ENCODE assay signal across 1 cellular context in the genomic region with DNA sequence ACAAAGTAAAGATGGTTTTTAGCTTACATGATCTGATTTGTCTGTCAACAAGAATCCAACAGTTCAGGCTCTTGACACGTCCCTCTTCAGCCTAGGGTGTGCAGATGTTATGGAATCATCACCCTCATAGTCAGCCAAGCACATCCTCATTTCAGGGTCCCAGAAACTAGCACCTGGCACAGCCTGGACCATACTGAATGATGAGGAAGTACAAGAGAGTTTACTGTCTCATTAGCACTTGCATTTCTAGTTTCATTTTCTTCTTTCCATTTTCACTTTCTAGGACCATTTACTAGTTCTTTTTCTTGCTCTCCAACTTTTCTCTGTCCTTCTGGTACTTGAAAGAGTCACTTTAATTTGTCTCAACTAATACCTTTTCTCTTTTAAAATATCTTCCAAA.
TF ChIP-seq lines count a peak whose summit lies in the region.

No MANE protein-coding gene starts in this region.

TF ChIP-seq in GM23338, 12 proteins besides CTCF, POLR2A, EP300 and RAD21 (continued from another document):
- TF ChIP-seq, protein P1, sequence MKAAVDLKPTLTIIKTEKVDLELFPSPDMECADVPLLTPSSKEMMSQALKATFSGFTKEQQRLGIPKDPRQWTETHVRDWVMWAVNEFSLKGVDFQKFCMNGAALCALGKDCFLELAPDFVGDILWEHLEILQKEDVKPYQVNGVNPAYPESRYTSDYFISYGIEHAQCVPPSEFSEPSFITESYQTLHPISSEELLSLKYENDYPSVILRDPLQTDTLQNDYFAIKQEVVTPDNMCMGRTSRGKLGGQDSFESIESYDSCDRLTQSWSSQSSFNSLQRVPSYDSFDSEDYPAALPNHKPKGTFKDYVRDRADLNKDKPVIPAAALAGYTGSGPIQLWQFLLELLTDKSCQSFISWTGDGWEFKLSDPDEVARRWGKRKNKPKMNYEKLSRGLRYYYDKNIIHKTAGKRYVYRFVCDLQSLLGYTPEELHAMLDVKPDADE (IDR thresholded peaks at IDR 0.05), result no peak
- TF ChIP-seq JUNB (IDR thresholded peaks at IDR 0.05; ENCODE audit: unreplicated experiment), result no peak
- TF ChIP-seq EZH2 (IDR thresholded peaks at IDR 0.05; ENCODE audit: low read depth, unreplicated experiment), result no peak
